ENCODE assay signal across 8 cellular contexts in genomic region chr4:25792200-25792791, GRCh38.
A peak's percentile ranks its signal among the peaks of the same experiment; 100 is the strongest.
DNase-seq lines count a peak whose midpoint lies in the region; ATAC-seq, FAIRE-seq and TF ChIP-seq lines count a peak whose summit lies in the region.

No MANE protein-coding gene starts in this region.

- intact Hi-C loops in A673 (cut with micrococcal nuclease; ENCODE audit: unreplicated experiment), result no loop called here
- intact Hi-C loops in PC-9 (cut with micrococcal nuclease; ENCODE audit: unreplicated experiment), result no loop called here

- POLR2A ChIA-PET in A673 (lab: Charles Lee; ENCODE audit: low non-redundant PET) (no interaction called here), PC-9 (lab: Charles Lee; ENCODE audit: unreplicated experiment) (interaction anchor here (0.6 kb wide), 1 partner anchor 1144 kb away, joined by 3 read pairs; no protein-coding TSS in a partner anchor)

- no peaks in the 10 kb centered on the region for H3K9me2 ChIP-seq in PC-9 (ENCODE audit: insufficient read depth)

- no peak overlapping the region for H2AFZ ChIP-seq in PC-9

- no peak overlapping the region for H3K4me2 ChIP-seq in PC-9

- H3K27ac ChIP-seq in A673 (ENCODE audit: low read depth, low read length, poor library complexity, severe bottlenecking), result no peak overlapping the region
- H3K27ac ChIP-seq in PC-9, result no peak overlapping the region

- no peak for ATAC-seq in HG03565 (IDR thresholded peaks at IDR 0.05; ENCODE audit: unreplicated experiment)

- no peaks in the 10 kb centered on the region for H3K79me2 ChIP-seq in PC-9 (ENCODE audit: low read depth)

- BruUV-seq in A673 (replicated peaks; lab: Mats Ljungman, UMichigan) (no TSS peak), PC-9 (replicated peaks; lab: Mats Ljungman, UMichigan) (no TSS peak)

- DNase-seq in A673 (ENCODE audit: low spot score), result peak; percentile 51
- DNase-seq in PC-9, result peak; percentile 24 to 41
- peak; percentile 34 for DNase-seq in glomerular visceral epithelial cell (ENCODE audit: extremely low spot score)
- DNase-seq in AG08396 (ENCODE audit: low spot score), result no peak
- DNase-seq in ecto neural progenitor cell (ENCODE audit: low spot score), result no peak
- no peak for DNase-seq in HTR-8/SVneo (ENCODE audit: insufficient read length, low spot score)

- no peak overlapping the region for H3K4me3 ChIP-seq in A673 (ENCODE audit: low read depth, low read length, poor library complexity, severe bottlenecking)
- H3K4me3 ChIP-seq in PC-9, result no peak overlapping the region

- H4K20me1 ChIP-seq in PC-9 (ENCODE audit: insufficient read depth), result no peaks in the 10 kb centered on the region

- H3K4me1 ChIP-seq in A673 (ENCODE audit: insufficient read depth, low read length, poor library complexity, severe bottlenecking) (no peaks in the 10 kb centered on the region), PC-9 (replicated peaks; ENCODE audit: insufficient read depth) (no peaks in the 10 kb centered on the region)

- H3K27me3 ChIP-seq in A673 (replicated peaks; ENCODE audit: insufficient read depth, low read depth, low read length, poor library complexity), result no peaks in the 10 kb centered on the region
- no peaks in the 10 kb centered on the region for H3K27me3 ChIP-seq in PC-9 (ENCODE audit: insufficient read depth, low read depth)

- no peaks in the 10 kb centered on the region for H3F3A ChIP-seq in PC-9 (ENCODE audit: insufficient read depth, low read depth)

- TF ChIP-seq CTCF in A673 (conservative IDR thresholded peaks at IDR 0.05; ENCODE audit: low read depth, low read length) (peak; percentile 71), GM12872 (IDR thresholded peaks at IDR 0.05; ENCODE audit: insufficient read depth, low read depth, low read length) (peak; percentile 51), PC-9 (conservative IDR thresholded peaks at IDR 0.05) (peak; percentile 54; the same call in 1 of the 2 replicates)

- CTCF ChIA-PET in A673 (lab: Charles Lee), result interaction anchor here (1.0 to 1.4 kb wide), 2 partner anchors 8 to 352 kb away, joined by 3 to 7 read pairs; no protein-coding TSS in a partner anchor
- CTCF ChIA-PET in PC-9 (lab: Charles Lee), result interaction anchor here (0.6 to 1.1 kb wide), 2 partner anchors 265 to 350 kb away, joined by 3 to 4 read pairs; no protein-coding TSS in a partner anchor

- H3K36me3 ChIP-seq in A673 (ENCODE audit: insufficient read depth, low read length, poor library complexity, severe bottlenecking), result no peaks in the 10 kb centered on the region
- H3K36me3 ChIP-seq in PC-9 (ENCODE audit: low read depth), result no peaks in the 10 kb centered on the region

- FAIRE-seq in HTR-8/SVneo (lab: Jason Lieb, UNC), result no peak

- H3K9me3 ChIP-seq in A673 (ENCODE audit: low read depth, low read length, poor library complexity, severe bottlenecking), result no peaks in the 10 kb centered on the region
- H3K9me3 ChIP-seq in PC-9 (ENCODE audit: insufficient read depth, low read depth), result no peaks in the 10 kb centered on the region

Comparison
In these comparisons a context has a peak if more than half of its experiments do, and no peak if none do; other contexts are left out.
1. DNase-seq: peak in A673 (single experiment), PC-9 (2 of 2) and glomerular visceral epithelial cell (single experiment); none in AG08396 (single experiment), ecto neural progenitor cell (single experiment) and HTR-8/SVneo (single experiment).
2. Peak in every context shown above with its lines, with median percentiles within 50 percentile points of each other: CTCF ChIP-seq.